In the genomic region with DNA sequence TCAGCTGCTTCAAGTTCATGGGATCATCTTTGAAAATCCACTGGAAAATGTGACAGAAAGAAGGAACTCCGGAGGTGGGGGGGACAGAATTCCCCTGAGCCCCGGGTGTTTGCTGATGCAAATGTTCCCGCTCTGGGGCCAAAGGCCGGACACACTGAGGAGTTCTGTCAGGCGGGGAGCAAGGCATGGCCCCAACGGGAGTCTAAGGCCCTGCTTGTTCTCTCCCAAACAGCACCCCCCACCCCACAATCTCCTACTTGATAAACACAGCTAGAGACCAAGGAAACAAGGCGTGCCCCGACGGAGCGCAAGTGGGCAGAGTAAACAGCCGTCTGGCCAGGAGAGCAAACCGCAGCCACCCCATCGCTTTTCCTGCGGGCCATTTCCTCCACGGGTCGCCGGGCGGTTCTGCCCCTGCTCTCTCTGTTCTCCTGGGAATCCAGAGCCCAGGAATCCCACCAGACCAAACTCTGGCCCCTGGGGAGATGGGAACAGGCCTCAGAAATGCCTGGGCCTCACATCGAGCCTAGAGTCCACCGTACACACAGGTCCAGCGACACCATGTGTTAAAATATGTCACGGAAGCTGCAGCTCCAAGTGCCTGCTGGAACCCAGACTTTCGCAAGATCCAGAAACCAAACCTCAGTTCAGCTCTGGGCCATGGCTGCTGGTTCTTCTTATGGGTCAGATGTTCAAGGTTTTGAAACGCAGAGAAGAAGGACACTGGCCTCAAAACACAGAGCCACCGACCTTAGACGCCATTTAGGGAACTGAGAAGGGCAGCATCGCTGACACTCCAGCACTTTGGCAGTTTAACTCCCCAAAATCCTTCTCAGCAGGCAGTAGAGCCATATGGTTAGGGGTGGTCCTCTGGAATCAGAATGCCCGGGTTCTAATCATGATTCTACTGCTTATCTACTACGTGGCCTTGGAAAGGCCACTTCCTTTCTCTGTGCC, we compare ENCODE assay signal across 9 cellular contexts.
DNase-seq lines count a peak whose midpoint lies in the region; ATAC-seq and TF ChIP-seq lines count a peak whose summit lies in the region.
"Had no signal": no experiment of that assay in that cellular context is flagged by ENCODE, and none has a peak within 500 bp of the region (broad histone marks: within the 10 kb centered on the region; RNA-seq: fewer than 3 reads in every experiment).

No MANE protein-coding gene starts in this region.

- no peaks in the 10 kb centered on the region for H3K27me3 Mint-ChIP-seq in effector memory CD8-positive, alpha-beta T cell
- no peaks in the 10 kb centered on the region for H3K27me3 Mint-ChIP-seq in naive B cell

- peaks cover 38% of the 10 kb centered on the region for H3K36me3 Mint-ChIP-seq in effector memory CD8-positive, alpha-beta T cell (ENCODE audit: insufficient read depth)
- peaks cover 10 to 24% of the 10 kb centered on the region in 2 donors for H3K36me3 Mint-ChIP-seq in naive B cell

- in situ Hi-C loops in ACHN (cut with HindIII; ENCODE audit: low pct_ligation_motif_present, low pct_unique_long_range_greater_than_20kb, low sequenced_read_pairs): no loop called here

- peak overlapping the region in 1 of 2 donors; percentile 74 for H3K4me3 Mint-ChIP-seq in effector memory CD8-positive, alpha-beta T cell
- H3K4me3 Mint-ChIP-seq in naive B cell: peak overlapping the region in 7 of 8 donors; percentile 39 to 93 (median 72)
- H3K4me3 Mint-ChIP-seq: T-helper 1 cell treated with Interleukin-12 subunit alpha and Interleukin-12 subunit beta and Interleukin-4 antibody, amounts not matched to agents 30 μg/mL and 1 μg/mL, for 36 hours had no signal

- H3K27ac Mint-ChIP-seq in effector memory CD8-positive, alpha-beta T cell: peak overlapping the region; percentile 32 to 63
- H3K27ac Mint-ChIP-seq in naive B cell: peak overlapping the region; percentile 7 to 94 (median 86)
- H3K27ac Mint-ChIP-seq: T-helper 1 cell treated with Interleukin-12 subunit alpha and Interleukin-12 subunit beta and Interleukin-4 antibody, amounts not matched to agents 30 μg/mL and 1 μg/mL, for 36 hours had no signal

- peaks cover 81 to 92% of the 10 kb centered on the region in 2 donors for H3K4me1 Mint-ChIP-seq in effector memory CD8-positive, alpha-beta T cell (ENCODE audit: low read depth in 2 of 2)
- H3K4me1 Mint-ChIP-seq in naive B cell: peaks cover 56 to 66% (median 61%) of the 10 kb centered on the region in 3 donors

- peak; percentile 27 for TF ChIP-seq CTCF in AG09319 (IDR thresholded peaks at IDR 0.05; ENCODE audit: low read depth, low read length)

- DNase-seq in AG09319 (ENCODE audit: extremely low read depth, low read depth) (peak; percentile 34), NOMO-1 (lab: John Stamatoyannopoulos, UW; ENCODE audit: unreplicated experiment in 2 of 2) (peak; percentile 52 to 73), naive B cell (no peak), ACHN (no peak)
- DNase-seq in effector memory CD8-positive, alpha-beta T cell: no peak

- no peak for ATAC-seq in effector memory CD8-positive, alpha-beta T cell (replicated peaks)
- ATAC-seq in naive B cell (ENCODE audit: low read depth in 2 of 2) (no peak), GM21576 (IDR thresholded peaks at IDR 0.05; ENCODE audit: unreplicated experiment) (no peak), GM18870 (IDR thresholded peaks at IDR 0.05; ENCODE audit: unreplicated experiment) (no peak), GM18502 (IDR thresholded peaks at IDR 0.05; ENCODE audit: poor library complexity, unreplicated experiment) (no peak)

- no peaks in the 10 kb centered on the region for H3K9me3 Mint-ChIP-seq in effector memory CD8-positive, alpha-beta T cell
- peaks cover 0 to 5% (median 2%) of the 10 kb centered on the region in 7 donors for H3K9me3 Mint-ChIP-seq in naive B cell
- H3K9me3 Mint-ChIP-seq: T-helper 1 cell treated with Interleukin-12 subunit alpha and Interleukin-12 subunit beta and Interleukin-4 antibody, amounts not matched to agents 30 μg/mL and 1 μg/mL, for 36 hours had no signal

Comparison
In these comparisons a context has a peak if more than half of its experiments do, and no peak if none do; other contexts are left out.
1. DNase-seq: peak in AG09319 (single experiment) and NOMO-1 (2 of 2); none in effector memory CD8-positive, alpha-beta T cell (0 of 3), naive B cell (single experiment) and ACHN (single experiment).